Comparison of ENCODE assay signal across 8 cellular contexts in the genomic region with DNA sequence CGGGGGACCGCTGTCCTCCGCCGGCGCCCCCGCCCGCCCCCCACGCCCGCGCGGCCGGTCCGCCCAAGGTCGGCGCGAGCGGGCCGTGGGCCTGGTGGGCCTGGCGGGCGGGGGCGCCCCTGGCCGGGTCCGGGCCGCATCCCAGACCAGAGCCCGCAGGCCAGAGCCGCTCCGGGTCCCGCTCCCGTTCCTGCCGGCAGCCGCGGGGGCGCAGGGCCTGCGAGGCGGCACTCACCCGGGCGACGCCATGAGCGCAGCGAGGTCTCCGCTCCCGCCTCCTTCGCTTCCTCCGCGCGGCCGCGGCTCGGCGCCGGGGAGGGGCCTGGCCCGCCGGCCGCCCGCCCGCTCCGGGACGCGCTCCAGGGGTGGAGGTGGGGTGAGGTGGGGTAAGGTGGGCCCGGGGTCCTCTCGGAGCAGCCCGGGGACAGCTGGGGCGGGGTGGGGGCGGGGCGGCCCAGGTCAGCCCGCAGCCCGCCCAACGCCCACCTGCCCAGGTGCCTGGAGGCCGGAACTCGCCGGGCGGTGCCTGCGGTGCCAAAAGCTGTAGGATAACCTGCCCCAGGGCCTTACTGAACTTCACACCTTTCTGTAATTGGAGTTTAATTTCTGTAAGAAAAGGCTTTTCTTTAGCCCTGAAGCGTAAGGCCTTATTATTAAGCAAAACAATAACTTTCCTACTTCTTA. TPM values are rescaled to one million over a fixed set of nuclear protein-coding genes. Genes with fewer than 3 reads are reported as not detected.
DNase-seq lines count a peak whose midpoint lies in the region; ATAC-seq and TF ChIP-seq lines count a peak whose summit lies in the region.

A gene with protein sequence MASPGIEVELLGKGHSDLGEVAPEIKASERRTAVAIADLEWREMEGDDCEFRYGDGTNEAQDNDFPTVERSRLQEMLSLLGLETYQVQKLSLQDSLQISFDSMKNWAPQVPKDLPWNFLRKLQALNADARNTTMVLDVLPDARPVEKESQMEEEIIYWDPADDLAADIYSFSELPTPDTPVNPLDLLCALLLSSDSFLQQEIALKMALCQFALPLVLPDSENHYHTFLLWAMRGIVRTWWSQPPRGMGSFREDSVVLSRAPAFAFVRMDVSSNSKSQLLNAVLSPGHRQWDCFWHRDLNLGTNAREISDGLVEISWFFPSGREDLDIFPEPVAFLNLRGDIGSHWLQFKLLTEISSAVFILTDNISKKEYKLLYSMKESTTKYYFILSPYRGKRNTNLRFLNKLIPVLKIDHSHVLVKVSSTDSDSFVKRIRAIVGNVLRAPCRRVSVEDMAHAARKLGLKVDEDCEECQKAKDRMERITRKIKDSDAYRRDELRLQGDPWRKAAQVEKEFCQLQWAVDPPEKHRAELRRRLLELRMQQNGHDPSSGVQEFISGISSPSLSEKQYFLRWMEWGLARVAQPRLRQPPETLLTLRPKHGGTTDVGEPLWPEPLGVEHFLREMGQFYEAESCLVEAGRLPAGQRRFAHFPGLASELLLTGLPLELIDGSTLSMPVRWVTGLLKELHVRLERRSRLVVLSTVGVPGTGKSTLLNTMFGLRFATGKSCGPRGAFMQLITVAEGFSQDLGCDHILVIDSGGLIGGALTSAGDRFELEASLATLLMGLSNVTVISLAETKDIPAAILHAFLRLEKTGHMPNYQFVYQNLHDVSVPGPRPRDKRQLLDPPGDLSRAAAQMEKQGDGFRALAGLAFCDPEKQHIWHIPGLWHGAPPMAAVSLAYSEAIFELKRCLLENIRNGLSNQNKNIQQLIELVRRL (minus strand): TSS at position 270 of the 684 bp plus-strand sequence. CDS start 21 bp downstream, at position 249.

- H3K9me3 ChIP-seq in CD4-positive, alpha-beta T cell (ENCODE audit: control insufficient read depth, low read length) = no peaks in the 10 kb centered on the region
- no peaks in the 10 kb centered on the region for H3K9me3 ChIP-seq in heart left ventricle
- H3K9me3 ChIP-seq in uterus = no peaks in the 10 kb centered on the region

- H3K4me3 Mint-ChIP-seq in CD4-positive, alpha-beta T cell = peak within 1 kb of the TSS; percentile 98
- H3K4me3 Mint-ChIP-seq in activated naive CD8-positive, alpha-beta T cell treated with anti-CD3 and anti-CD28 coated beads, Interleukin-2, amount 50 U/mL, for 24 hours = peak within 1 kb of the TSS; percentile 91

- H3K36me3 Mint-ChIP-seq in CD4-positive, alpha-beta T cell (ENCODE audit: low read depth) = no peaks in the 10 kb centered on the region
- no peaks in the 10 kb centered on the region for H3K36me3 Mint-ChIP-seq in activated naive CD8-positive, alpha-beta T cell treated with anti-CD3 and anti-CD28 coated beads, Interleukin-2, amount 50 U/mL, for 24 hours (ENCODE audit: low read depth)

- peak in 1 of 2 donors; percentile 24 for TF ChIP-seq POLR2A in heart left ventricle (IDR thresholded peaks at IDR 0.05)
- peak in 1 of 2 donors; percentile 35 for TF ChIP-seq POLR2A in uterus (IDR thresholded peaks at IDR 0.05)

- peak; percentile 29 to 66 (median 46) for DNase-seq in CD4-positive, alpha-beta T cell
- DNase-seq in activated naive CD8-positive, alpha-beta T cell treated with anti-CD3 and anti-CD28 coated beads, Interleukin-2, amount 50 U/mL, for 24 hours = peak; percentile 63
- DNase-seq in heart left ventricle = peak; percentile 55 to 81 (median 70)
- DNase-seq in posterior vena cava (ENCODE audit: low spot score) = peak; percentile 85
- DNase-seq in uterus = peak; percentile 25 to 52

- peaks cover 47% of the 10 kb centered on the region for H3K4me1 Mint-ChIP-seq in CD4-positive, alpha-beta T cell (ENCODE audit: low read depth)
- peaks cover 33% of the 10 kb centered on the region for H3K4me1 Mint-ChIP-seq in activated naive CD8-positive, alpha-beta T cell treated with anti-CD3 and anti-CD28 coated beads, Interleukin-2, amount 50 U/mL, for 24 hours

- H3K36me3 ChIP-seq in heart left ventricle (no peaks in the 10 kb centered on the region), uterus (no peaks in the 10 kb centered on the region)

- H3K4me1 ChIP-seq in heart left ventricle = peaks cover 0 to 39% (median 25%) of the 10 kb centered on the region in 12 donors
- H3K4me1 ChIP-seq in uterus = peaks cover 0 to 8% of the 10 kb centered on the region in 2 donors

- ATAC-seq in CD4-positive, alpha-beta T cell (ENCODE audit: poor library complexity) = peak; percentile 92
- ATAC-seq in GM19372 (IDR thresholded peaks at IDR 0.05; ENCODE audit: low read depth, unreplicated experiment) (peak; percentile 70), HG03565 (IDR thresholded peaks at IDR 0.05; ENCODE audit: unreplicated experiment) (peak; percentile 66), SK-N-SH treated with all-trans-retinoic acid at 6 μM for 48 hours (peak; percentile 86), heart left ventricle (peak; percentile 30 to 87 (median 76))
- ATAC-seq in activated naive CD8-positive, alpha-beta T cell treated with anti-CD3 and anti-CD28 coated beads, Interleukin-2, amount 50 U/mL, for 24 hours = peak; percentile 83

- peak within 1 kb of the TSS; percentile 92 for H3K27ac Mint-ChIP-seq in CD4-positive, alpha-beta T cell
- peak within 1 kb of the TSS; percentile 97 for H3K27ac Mint-ChIP-seq in activated naive CD8-positive, alpha-beta T cell treated with anti-CD3 and anti-CD28 coated beads, Interleukin-2, amount 50 U/mL, for 24 hours

- peak within 1 kb of the TSS; percentile 29 for H3K27ac ChIP-seq in CD4-positive, alpha-beta T cell (ENCODE audit: low read depth, low read length)
- H3K27ac ChIP-seq in heart left ventricle (peak within 1 kb of the TSS; percentile 80 to 95 (median 90)), uterus (peak within 1 kb of the TSS; percentile 92 to 95)

- intact Hi-C loops in CD4-positive, alpha-beta T cell (cut with DNase I, micrococcal nuclease) = loop anchor here in 1 of 2 experiments (5.0 kb wide), 1 partner anchor 39 kb away; a partner anchor contains a TSS
- intact Hi-C loops in heart left ventricle (cut with DNase I) (loop anchor here in 2 of 10 donors (2.0 to 5.0 kb wide), 2 partner anchors 34 to 38 kb away; a partner anchor contains a TSS), posterior vena cava (cut with DNase I) (no loop called here), uterus (cut with DNase I; ENCODE audit: low total_unique reads) (no loop called here)

- H3K4me3 ChIP-seq in heart left ventricle (peak within 1 kb of the TSS; percentile 67 to 95 (median 77)), uterus (peak within 1 kb of the TSS; percentile 47 to 86)

- POLR2A ChIA-PET in CD4-positive, alpha-beta T cell (lab: Charles Lee) = interaction anchor here (0.8 to 1.7 kb wide), 3 partner anchors 12 to 37 kb away, joined by 3 to 15 read pairs (median 4); a partner anchor contains a TSS

- H3K9me3 Mint-ChIP-seq in CD4-positive, alpha-beta T cell = no peaks in the 10 kb centered on the region
- no peaks in the 10 kb centered on the region for H3K9me3 Mint-ChIP-seq in activated naive CD8-positive, alpha-beta T cell treated with anti-CD3 and anti-CD28 coated beads, Interleukin-2, amount 50 U/mL, for 24 hours

- no peak for TF ChIP-seq CTCF in CD4-positive, alpha-beta T cell (IDR thresholded peaks at IDR 0.05)
- TF ChIP-seq CTCF in heart left ventricle (IDR thresholded peaks at IDR 0.05) = no peak
- no peak for TF ChIP-seq CTCF in uterus (IDR thresholded peaks at IDR 0.05)

- 1% methylated on average over 14 to 74 of the region's 74 CpGs for whole genome bisulfite sequencing in heart left ventricle, 4 donors

- no peaks in the 10 kb centered on the region for H3K27me3 Mint-ChIP-seq in CD4-positive, alpha-beta T cell
- H3K27me3 Mint-ChIP-seq in activated naive CD8-positive, alpha-beta T cell treated with anti-CD3 and anti-CD28 coated beads, Interleukin-2, amount 50 U/mL, for 24 hours = no peaks in the 10 kb centered on the region

- H3K27me3 ChIP-seq in CD4-positive, alpha-beta T cell (ENCODE audit: control insufficient read depth, insufficient read depth, low read length) = no peaks in the 10 kb centered on the region
- H3K27me3 ChIP-seq in heart left ventricle (no peaks in the 10 kb centered on the region), uterus (no peaks in the 10 kb centered on the region)

- CTCF ChIA-PET in CD4-positive, alpha-beta T cell (lab: Charles Lee) = interaction anchor here (1.1 to 1.2 kb wide), 2 partner anchors 12 to 20 kb away, joined by 3 to 4 read pairs; a partner anchor contains a TSS

TF ChIP-seq in SK-N-SH treated with all-trans-retinoic acid at 6 μM for 48 hours, 23 proteins besides CTCF, POLR2A, EP300 and RAD21 (continues in another document):
- TF ChIP-seq ESRRG (CRISPR knock-in tag; IDR thresholded peaks at IDR 0.05) (no peak), ZNF8 (CRISPR knock-in tag; IDR thresholded peaks at IDR 0.05) (no peak)
- TF ChIP-seq, protein P1, sequence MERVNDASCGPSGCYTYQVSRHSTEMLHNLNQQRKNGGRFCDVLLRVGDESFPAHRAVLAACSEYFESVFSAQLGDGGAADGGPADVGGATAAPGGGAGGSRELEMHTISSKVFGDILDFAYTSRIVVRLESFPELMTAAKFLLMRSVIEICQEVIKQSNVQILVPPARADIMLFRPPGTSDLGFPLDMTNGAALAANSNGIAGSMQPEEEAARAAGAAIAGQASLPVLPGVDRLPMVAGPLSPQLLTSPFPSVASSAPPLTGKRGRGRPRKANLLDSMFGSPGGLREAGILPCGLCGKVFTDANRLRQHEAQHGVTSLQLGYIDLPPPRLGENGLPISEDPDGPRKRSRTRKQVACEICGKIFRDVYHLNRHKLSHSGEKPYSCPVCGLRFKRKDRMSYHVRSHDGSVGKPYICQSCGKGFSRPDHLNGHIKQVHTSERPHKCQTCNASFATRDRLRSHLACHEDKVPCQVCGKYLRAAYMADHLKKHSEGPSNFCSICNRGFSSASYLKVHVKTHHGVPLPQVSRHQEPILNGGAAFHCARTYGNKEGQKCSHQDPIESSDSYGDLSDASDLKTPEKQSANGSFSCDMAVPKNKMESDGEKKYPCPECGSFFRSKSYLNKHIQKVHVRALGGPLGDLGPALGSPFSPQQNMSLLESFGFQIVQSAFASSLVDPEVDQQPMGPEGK (CRISPR knock-in tag; IDR thresholded peaks at IDR 0.05; ENCODE audit: borderline replicate concordance) = no peak
- TF ChIP-seq, protein P2, sequence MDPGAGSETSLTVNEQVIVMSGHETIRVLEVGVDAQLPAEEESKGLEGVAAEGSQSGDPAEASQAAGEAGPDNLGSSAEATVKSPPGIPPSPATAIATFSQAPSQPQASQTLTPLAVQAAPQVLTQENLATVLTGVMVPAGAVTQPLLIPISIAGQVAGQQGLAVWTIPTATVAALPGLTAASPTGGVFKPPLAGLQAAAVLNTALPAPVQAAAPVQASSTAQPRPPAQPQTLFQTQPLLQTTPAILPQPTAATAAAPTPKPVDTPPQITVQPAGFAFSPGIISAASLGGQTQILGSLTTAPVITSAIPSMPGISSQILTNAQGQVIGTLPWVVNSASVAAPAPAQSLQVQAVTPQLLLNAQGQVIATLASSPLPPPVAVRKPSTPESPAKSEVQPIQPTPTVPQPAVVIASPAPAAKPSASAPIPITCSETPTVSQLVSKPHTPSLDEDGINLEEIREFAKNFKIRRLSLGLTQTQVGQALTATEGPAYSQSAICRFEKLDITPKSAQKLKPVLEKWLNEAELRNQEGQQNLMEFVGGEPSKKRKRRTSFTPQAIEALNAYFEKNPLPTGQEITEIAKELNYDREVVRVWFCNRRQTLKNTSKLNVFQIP (CRISPR knock-in tag; IDR thresholded peaks at IDR 0.05; ENCODE audit: borderline replicate concordance, low read depth) = no peak

RNA-seq across cellular contexts. Expression of the gene that starts here (rescaled TPM):
- 10 to 100 TPM; 21.8 to 22.5 TPM for total RNA-seq in CD4-positive, alpha-beta T cell
- total RNA-seq in heart left ventricle = 10 to 100 TPM; 28.2 to 43.7 (median 37.8) TPM
- 10 to 100 TPM; 23.6 to 24.0 TPM for polyA plus RNA-seq in heart left ventricle
- 10 to 100 TPM; 27.9 to 37.5 TPM for total RNA-seq in posterior vena cava
- 10 to 100 TPM; 13.1 to 44.8 (median 28.9) TPM for total RNA-seq in uterus

Comparison
In these comparisons a context has a peak if more than half of its experiments do, and no peak if none do; other contexts are left out.
1. Peak in every context shown above with its lines: DNase-seq, ATAC-seq, H3K4me3 ChIP-seq and H3K27ac ChIP-seq.
2. H3K27ac ChIP-seq: peak in every context shown above with its lines; median percentile 94 in uterus; 90 in heart left ventricle; 29 in CD4-positive, alpha-beta T cell.